18 cellular contexts compared by ENCODE assay signal in genomic region chr4:79949186-79949585, GRCh38.
"Had no signal": no experiment of that assay in that cellular context is flagged by ENCODE, and none has a peak within 500 bp of the region (broad histone marks: within the 10 kb centered on the region; RNA-seq: fewer than 3 reads in every experiment).

No MANE protein-coding gene starts in this region.

- H3K4me3 ChIP-seq: dorsolateral prefrontal cortex, heart right ventricle, pancreas, stomach, thoracic aorta, transverse colon had no signal

- DNase-seq: cortex of kidney; dorsolateral prefrontal cortex; effector CD8-positive, alpha-beta T cell; heart right ventricle; islet precursor cell; mammary epithelial cell; naive thymus-derived CD8-positive, alpha-beta T cell; occipital lobe; pancreas; right cardiac atrium; small intestine; stimulated activated CD4-positive, alpha-beta T cell treated with anti-CD3 and anti-CD28 coated beads, Interleukin-12 subunit alpha, Interleukin-12 subunit beta, amount 100 ng/mL, for 4 hours; stimulated activated naive CD4-positive, alpha-beta T cell; stomach; substantia nigra; transverse colon had no signal

- H3K9me3 ChIP-seq: heart right ventricle, pancreas, stomach, thoracic aorta, transverse colon had no signal

- H3K27me3 ChIP-seq: dorsolateral prefrontal cortex, heart right ventricle, pancreas, stomach, transverse colon had no signal

- H3K4me1 ChIP-seq: heart right ventricle, pancreas had no signal

- H3K36me3 ChIP-seq: pancreas, stomach, thoracic aorta, transverse colon had no signal

- H3K27ac ChIP-seq: dorsolateral prefrontal cortex, heart right ventricle, pancreas, stomach, thoracic aorta, transverse colon had no signal

- ATAC-seq: heart right ventricle; left lobe of liver; naive thymus-derived CD8-positive, alpha-beta T cell; pancreas; right cardiac atrium had no signal
